In genomic region chr10:91409069-91409868, GRCh38 we compare ENCODE assay signal across 8 cellular contexts. TPM values are rescaled to one million over a fixed set of nuclear protein-coding genes. Genes with fewer than 3 reads are reported as not detected.
DNase-seq lines count a peak whose midpoint lies in the region; ATAC-seq lines count a peak whose summit lies in the region.

No MANE protein-coding gene starts in this region.

- POLR2A ChIA-PET in naive thymus-derived CD8-positive, alpha-beta T cell (lab: Charles Lee): interaction anchor here (0.7 to 2.0 kb wide), 9 partner anchors 13 to 1439 kb away, joined by 3 to 11 read pairs (median 4); partner anchors contain the start of genes EXOC6 and KIF11

- ATAC-seq in GM19328 (IDR thresholded peaks at IDR 0.05; ENCODE audit: unreplicated experiment) (peak; percentile 31), HG03439 (IDR thresholded peaks at IDR 0.05; ENCODE audit: unreplicated experiment) (peak; percentile 24)
- ATAC-seq in naive thymus-derived CD8-positive, alpha-beta T cell: peak; percentile 24 to 38

- H3K27me3 ChIP-seq in thymus (ENCODE audit: control insufficient read depth, insufficient read depth): peaks cover 10% of the 10 kb centered on the region

- no peaks in the 10 kb centered on the region for H3K36me3 Mint-ChIP-seq in activated T-helper 2 cell treated with anti-CD3 and anti-CD28 coated beads, Interferon-gamma antibody, Interleukin-2, Interleukin-4, amounts not matched to agents 10 μg/mL and 5 μg/mL and 100 μg/mL, durations not matched to agents 14 hours and 24 hours and 36 hours (ENCODE audit: low read depth)
- no peaks in the 10 kb centered on the region for H3K36me3 Mint-ChIP-seq in naive thymus-derived CD8-positive, alpha-beta T cell

- DNase-seq in COLO668 (lab: John Stamatoyannopoulos, UW; ENCODE audit: unreplicated experiment): peak; percentile 65
- DNase-seq in NCI-H446 treated with DMSO at 0.1 percent for 48 hours (lab: John Stamatoyannopoulos, UW): peak; percentile 63
- peak; percentile 25 for DNase-seq in activated T-helper 2 cell treated with anti-CD3 and anti-CD28 coated beads, Interferon-gamma antibody, Interleukin-2, Interleukin-4, amounts not matched to agents 10 μg/mL and 5 μg/mL and 100 μg/mL, durations not matched to agents 14 hours and 24 hours and 36 hours (ENCODE audit: low spot score)
- peak; percentile 85 for DNase-seq in fibroblast of the conjunctiva (ENCODE audit: low read depth)
- DNase-seq in naive thymus-derived CD8-positive, alpha-beta T cell: peak in 4 of 10 donors; percentile 3 to 67 (median 27)

- intact Hi-C loops in activated T-helper 2 cell treated with anti-CD3 and anti-CD28 coated beads, Interferon-gamma antibody, Interleukin-2, Interleukin-4, amounts not matched to agents 10 μg/mL and 5 μg/mL and 100 μg/mL, durations not matched to agents 14 hours and 24 hours and 36 hours (cut with micrococcal nuclease): loop anchor here (1.0 kb wide), 1 partner anchor 402 kb away; no protein-coding TSS in a partner anchor

- H3K4me1 ChIP-seq in thymus (ENCODE audit: control insufficient read depth, insufficient read depth, low read length): peaks cover 5% of the 10 kb centered on the region

- peak overlapping the region; percentile 82 for H3K4me3 Mint-ChIP-seq in activated T-helper 2 cell treated with anti-CD3 and anti-CD28 coated beads, Interferon-gamma antibody, Interleukin-2, Interleukin-4, amounts not matched to agents 10 μg/mL and 5 μg/mL and 100 μg/mL, durations not matched to agents 14 hours and 24 hours and 36 hours (ENCODE audit: low read depth)
- peak overlapping the region; percentile 85 to 93 (median 89) for H3K4me3 Mint-ChIP-seq in naive thymus-derived CD8-positive, alpha-beta T cell

- H3K4me3 ChIP-seq in thymus (ENCODE audit: low read length): peak overlapping the region; percentile 76

- no peaks in the 10 kb centered on the region for H3K9me3 ChIP-seq in thymus (ENCODE audit: control insufficient read depth)

- H3K9me3 Mint-ChIP-seq in activated T-helper 2 cell treated with anti-CD3 and anti-CD28 coated beads, Interferon-gamma antibody, Interleukin-2, Interleukin-4, amounts not matched to agents 10 μg/mL and 5 μg/mL and 100 μg/mL, durations not matched to agents 14 hours and 24 hours and 36 hours: no peaks in the 10 kb centered on the region
- no peaks in the 10 kb centered on the region for H3K9me3 Mint-ChIP-seq in naive thymus-derived CD8-positive, alpha-beta T cell

- H3K27ac ChIP-seq in thymus (ENCODE audit: low read depth): peak overlapping the region; percentile 97

- peaks cover 22% of the 10 kb centered on the region for H3K27me3 Mint-ChIP-seq in activated T-helper 2 cell treated with anti-CD3 and anti-CD28 coated beads, Interferon-gamma antibody, Interleukin-2, Interleukin-4, amounts not matched to agents 10 μg/mL and 5 μg/mL and 100 μg/mL, durations not matched to agents 14 hours and 24 hours and 36 hours (ENCODE audit: low read depth)
- H3K27me3 Mint-ChIP-seq in naive thymus-derived CD8-positive, alpha-beta T cell: peaks cover 0 to 6% (median 0%) of the 10 kb centered on the region in 5 donors

- WGBS in thymus: 1% methylated on average over 31 of the region's 31 CpGs

- peak overlapping the region; percentile 79 for H3K27ac Mint-ChIP-seq in activated T-helper 2 cell treated with anti-CD3 and anti-CD28 coated beads, Interferon-gamma antibody, Interleukin-2, Interleukin-4, amounts not matched to agents 10 μg/mL and 5 μg/mL and 100 μg/mL, durations not matched to agents 14 hours and 24 hours and 36 hours
- peak overlapping the region; percentile 76 to 97 (median 88) for H3K27ac Mint-ChIP-seq in naive thymus-derived CD8-positive, alpha-beta T cell

- no peaks in the 10 kb centered on the region for H3K36me3 ChIP-seq in thymus (ENCODE audit: control insufficient read depth, insufficient read depth)

- H3K4me1 Mint-ChIP-seq in activated T-helper 2 cell treated with anti-CD3 and anti-CD28 coated beads, Interferon-gamma antibody, Interleukin-2, Interleukin-4, amounts not matched to agents 10 μg/mL and 5 μg/mL and 100 μg/mL, durations not matched to agents 14 hours and 24 hours and 36 hours (ENCODE audit: low read depth): peaks cover 16% of the 10 kb centered on the region
- H3K4me1 Mint-ChIP-seq in naive thymus-derived CD8-positive, alpha-beta T cell: peaks cover 3 to 14% (median 9%) of the 10 kb centered on the region in 4 donors

RNA-seq across cellular contexts. Expression of gene HECTD2, which starts 0.9 kb away (rescaled TPM):
- 6.6 and 8.2 TPM in 2 replicates for total RNA-seq in activated T-helper 2 cell treated with anti-CD3 and anti-CD28 coated beads, Interferon-gamma antibody, Interleukin-2, Interleukin-4, amounts not matched to agents 10 μg/mL and 5 μg/mL and 100 μg/mL, durations not matched to agents 14 hours and 24 hours and 36 hours
- total RNA-seq in naive thymus-derived CD8-positive, alpha-beta T cell: 1 to 10 TPM; 4.8 to 6.7 TPM
- under 1 TPM; 0.35 to 0.62 (median 0.47) TPM for polyA plus RNA-seq in naive thymus-derived CD8-positive, alpha-beta T cell
- 8.1 TPM for polyA plus RNA-seq in thymus
